ENCODE assay signal across 14 cellular contexts in the genomic region with DNA sequence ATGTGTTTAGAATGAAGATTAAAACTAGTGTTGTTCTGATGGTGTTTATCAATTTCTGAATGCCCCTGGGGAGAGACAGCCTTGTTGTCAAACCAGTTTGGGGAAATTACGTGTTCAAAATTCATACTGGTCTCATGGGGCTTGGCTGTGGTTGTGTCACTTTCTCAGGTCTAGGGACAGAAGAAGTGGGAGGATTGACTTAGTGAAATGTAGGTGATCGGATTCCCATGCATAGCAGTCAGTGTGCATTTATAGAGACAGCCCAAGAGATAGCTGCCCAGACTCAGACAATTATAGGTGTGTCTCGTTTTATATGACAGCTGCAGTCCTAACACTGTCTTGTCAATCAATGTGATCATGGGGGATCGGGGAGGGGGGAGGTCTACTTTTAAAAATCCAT.
A peak's percentile ranks its signal among the peaks of the same experiment; 100 is the strongest.
DNase-seq lines count a peak whose midpoint lies in the region; ATAC-seq and TF ChIP-seq lines count a peak whose summit lies in the region.
"Had no signal": no experiment of that assay in that cellular context is flagged by ENCODE, and none has a peak within 500 bp of the region (broad histone marks: within the 10 kb centered on the region; RNA-seq: fewer than 3 reads in every experiment).

No MANE protein-coding gene starts in this region.

- H3K9me3 ChIP-seq in left lung = no peaks in the 10 kb centered on the region
- H3K9me3 ChIP-seq in ascending aorta = no peaks in the 10 kb centered on the region
- H3K9me3 ChIP-seq: uterus had no signal

- no peaks in the 10 kb centered on the region for H3K4me1 ChIP-seq in left lung
- H3K4me1 ChIP-seq in ascending aorta = no peaks in the 10 kb centered on the region
- H3K4me1 ChIP-seq: uterus had no signal

- ATAC-seq in HG03469 (IDR thresholded peaks at IDR 0.05; ENCODE audit: unreplicated experiment) = peak; percentile 75
- peak; percentile 15 for ATAC-seq in left lung
- ATAC-seq in GM19324 (IDR thresholded peaks at IDR 0.05; ENCODE audit: low FRiP score, unreplicated experiment) = no peak
- no peak for ATAC-seq in HG03175 (IDR thresholded peaks at IDR 0.05; ENCODE audit: unreplicated experiment)

- TF ChIP-seq CTCF in GM10266 (IDR thresholded peaks at IDR 0.05; ENCODE audit: control insufficient read depth, insufficient read depth, low read depth, missing control alignments) (no peak), GM20000 (IDR thresholded peaks at IDR 0.05; ENCODE audit: extremely low read depth, missing control alignments) (no peak), left lung (IDR thresholded peaks at IDR 0.05) (no peak), ascending aorta (IDR thresholded peaks at IDR 0.05) (no peak)

- intact Hi-C loops in left lung (cut with DNase I) (no loop called here), ascending aorta (cut with DNase I) (no loop called here)

- DNase-seq in GM10266 (ENCODE audit: extremely low spot score) = peak; percentile 43
- peak; percentile 29 for DNase-seq in GM20000 (ENCODE audit: low spot score)
- DNase-seq in left lung = no peak
- no peak for DNase-seq in H7
- no peak for DNase-seq in ascending aorta (ENCODE audit: low spot score in 2 of 2)
- DNase-seq: cerebellar nuclear complex; hypothalamus; NCI-H1092; SHP77 treated with DMSO at 0.1 percent for 48 hours; stimulated activated CD8-positive, alpha-beta memory T cell treated with anti-CD3 and anti-CD28 coated beads, Interleukin-4, amount 100 ng/mL, for 48 hours; uterus had no signal

- H3K27ac ChIP-seq in left lung (no peak overlapping the region), ascending aorta (no peak overlapping the region)
- H3K27ac ChIP-seq: uterus had no signal

- H3K36me3 ChIP-seq in left lung = peaks cover 0 to 4% of the 10 kb centered on the region in 2 donors
- no peaks in the 10 kb centered on the region for H3K36me3 ChIP-seq in H7 (replicated peaks; ENCODE audit: control insufficient read depth, insufficient read depth, low read length)
- H3K36me3 ChIP-seq in ascending aorta = no peaks in the 10 kb centered on the region
- H3K36me3 ChIP-seq: uterus had no signal

- H3K4me3 ChIP-seq in left lung (no peak overlapping the region), H7 (ENCODE audit: insufficient read depth, low read depth, low read length) (no peak overlapping the region), ascending aorta (no peak overlapping the region)
- H3K4me3 ChIP-seq: uterus had no signal

- H3K27me3 ChIP-seq in left lung (no peaks in the 10 kb centered on the region), H7 (ENCODE audit: control insufficient read depth, insufficient read depth, low read length) (no peaks in the 10 kb centered on the region), ascending aorta (no peaks in the 10 kb centered on the region)
- H3K27me3 ChIP-seq: uterus had no signal

Comparison
In these comparisons a context has a peak if more than half of its experiments do, and no peak if none do; other contexts are left out.
1. DNase-seq: peak in GM10266 (single experiment) and GM20000 (single experiment); none in left lung (0 of 2), H7 (single experiment) and ascending aorta (0 of 2).
2. ATAC-seq: peak in HG03469 (single experiment) and left lung (single experiment); none in GM19324 (single experiment) and HG03175 (single experiment).